ENCODE assay signal across 15 cellular contexts in genomic region chr1:89911186-89911976, GRCh38.
DNase-seq lines count a peak whose midpoint lies in the region; ATAC-seq and TF ChIP-seq lines count a peak whose summit lies in the region.
"Had no signal": no experiment of that assay in that cellular context is flagged by ENCODE, and none has a peak within 500 bp of the region (broad histone marks: within the 10 kb centered on the region; RNA-seq: fewer than 3 reads in every experiment).

No MANE protein-coding gene starts in this region.

- H2AFZ ChIP-seq in neural progenitor cell (replicated peaks) = no peak overlapping the region

- H3K9me3 Mint-ChIP-seq in endothelial cell (ENCODE audit: unreplicated experiment) (no peaks in the 10 kb centered on the region), neural progenitor cell (no peaks in the 10 kb centered on the region), T-cell (no peaks in the 10 kb centered on the region)
- H3K9me3 Mint-ChIP-seq: memory B cell had no signal

- ATAC-seq in Right ventricle myocardium superior (ENCODE audit: poor library complexity) = no peak
- ATAC-seq in T-cell (replicated peaks in 1 of 4) = no peak
- no peak for ATAC-seq in HG02571 (IDR thresholded peaks at IDR 0.05; ENCODE audit: unreplicated experiment)

- H3K27ac Mint-ChIP-seq in endothelial cell (ENCODE audit: unreplicated experiment) (peak overlapping the region; percentile 82), neural progenitor cell (peak overlapping the region; percentile 24), T-cell (no peak overlapping the region)
- H3K27ac Mint-ChIP-seq: memory B cell had no signal

- H3K4me3 Mint-ChIP-seq in endothelial cell (ENCODE audit: unreplicated experiment) = peak overlapping the region; percentile 8
- no peak overlapping the region for H3K4me3 Mint-ChIP-seq in neural progenitor cell
- no peak overlapping the region for H3K4me3 Mint-ChIP-seq in T-cell
- H3K4me3 Mint-ChIP-seq: memory B cell had no signal

- H3K27ac ChIP-seq in neural progenitor cell = no peak overlapping the region
- H3K27ac ChIP-seq: coronary artery, thoracic aorta had no signal

- H3K27me3 Mint-ChIP-seq in endothelial cell (ENCODE audit: unreplicated experiment) (no peaks in the 10 kb centered on the region), neural progenitor cell (ENCODE audit: insufficient read depth, low read depth) (no peaks in the 10 kb centered on the region), T-cell (no peaks in the 10 kb centered on the region)
- H3K27me3 Mint-ChIP-seq: memory B cell had no signal

- H3K36me3 Mint-ChIP-seq in endothelial cell (ENCODE audit: low read depth, unreplicated experiment) = peaks cover 6% of the 10 kb centered on the region
- peaks cover 4% of the 10 kb centered on the region for H3K36me3 Mint-ChIP-seq in neural progenitor cell
- peaks cover 25% of the 10 kb centered on the region for H3K36me3 Mint-ChIP-seq in T-cell

- H3K4me1 ChIP-seq in neural progenitor cell = peaks cover 28% of the 10 kb centered on the region

- no peaks in the 10 kb centered on the region for H3K36me3 ChIP-seq in neural progenitor cell
- H3K36me3 ChIP-seq: thoracic aorta had no signal

- H4K20me1 ChIP-seq in neural progenitor cell (ENCODE audit: low read depth) = peaks cover 34% of the 10 kb centered on the region

- no peak; the same call in 1 of the 2 replicates for TF ChIP-seq EP300 in Ishikawa (IDR thresholded peaks at IDR 0.05; ENCODE audit: borderline replicate concordance)

- intact Hi-C loops in Right ventricle myocardium superior (cut with DNase I) = no loop called here

- H3K4me1 Mint-ChIP-seq in endothelial cell (ENCODE audit: unreplicated experiment) = peaks cover 60% of the 10 kb centered on the region
- peaks cover 52% of the 10 kb centered on the region for H3K4me1 Mint-ChIP-seq in neural progenitor cell
- peaks cover 50 to 59% (median 58%) of the 10 kb centered on the region in 3 donors for H3K4me1 Mint-ChIP-seq in T-cell

- H3K4me3 ChIP-seq in neural progenitor cell = no peak overlapping the region
- H3K4me3 ChIP-seq: coronary artery, thoracic aorta had no signal

- TF ChIP-seq CTCF in endothelial cell (IDR thresholded peaks at IDR 0.05; ENCODE audit: unreplicated experiment) (no peak), neural progenitor cell (IDR thresholded peaks at IDR 0.05) (no peak)

- H3F3A ChIP-seq in neural progenitor cell (ENCODE audit: low read depth) = peaks cover 19% of the 10 kb centered on the region

- H3K79me2 ChIP-seq in neural progenitor cell (ENCODE audit: low read depth) = peaks cover 86% of the 10 kb centered on the region

- no peaks in the 10 kb centered on the region for H3K27me3 ChIP-seq in neural progenitor cell

- peak overlapping the region; percentile 47 for H3K4me2 ChIP-seq in neural progenitor cell

- DNase-seq in Caki2 (ENCODE audit: low read depth) (peak; percentile 37), endothelial cell (ENCODE audit: low spot score) (no peak), neural progenitor cell (ENCODE audit: low spot score) (peak; percentile 23), NCI-H446 (lab: John Stamatoyannopoulos, UW) (no peak), Right ventricle myocardium superior (no peak), T-cell (no peak)
- DNase-seq: activated CD8-positive, alpha-beta memory T cell treated with anti-CD3 and anti-CD28 coated beads, Interleukin-2, amount 50 U/mL, for 48 hours; DND-41; NCI-H1092 treated with DMSO at 0.1 percent for 48 hours; stimulated activated CD4-positive, alpha-beta T cell treated with anti-CD3 and anti-CD28 coated beads, Interleukin-15, amount 100 ng/mL, for 24 hours had no signal

- POLR2A ChIA-PET in T-cell (lab: Charles Lee) = interaction anchor here in 1 of 2 donors (0.6 kb wide), 1 partner anchor 73 kb away, joined by 3 read pairs; no protein-coding TSS in a partner anchor

- no peaks in the 10 kb centered on the region for H3K9me3 ChIP-seq in neural progenitor cell (ENCODE audit: low read depth)
- H3K9me3 ChIP-seq: thoracic aorta had no signal

- CTCF ChIA-PET in T-cell (lab: Charles Lee) = no interaction called here

- in situ Hi-C loops in Caki2 (cut with HindIII; ENCODE audit: low pct_unique_long_range_greater_than_20kb, low sequenced_read_pairs) = no loop called here

- H3K9ac ChIP-seq in neural progenitor cell = no peak overlapping the region

- TF ChIP-seq RAD21 in Ishikawa (IDR thresholded peaks at IDR 0.05; ENCODE audit: low read depth) = no peak

TF ChIP-seq in Ishikawa, 13 proteins besides CTCF, POLR2A, EP300 and RAD21:
- TF ChIP-seq YY1 (IDR thresholded peaks at IDR 0.05; ENCODE audit: low read depth) = no peak
- no peak for TF ChIP-seq TAF1 (IDR thresholded peaks at IDR 0.05; ENCODE audit: low read depth)
- peak; percentile 50; the same call in 1 of the 2 replicates for TF ChIP-seq TEAD4 (IDR thresholded peaks at IDR 0.05)
- TF ChIP-seq MAX (IDR thresholded peaks at IDR 0.05) = peak; percentile 81
- TF ChIP-seq, protein P1, sequence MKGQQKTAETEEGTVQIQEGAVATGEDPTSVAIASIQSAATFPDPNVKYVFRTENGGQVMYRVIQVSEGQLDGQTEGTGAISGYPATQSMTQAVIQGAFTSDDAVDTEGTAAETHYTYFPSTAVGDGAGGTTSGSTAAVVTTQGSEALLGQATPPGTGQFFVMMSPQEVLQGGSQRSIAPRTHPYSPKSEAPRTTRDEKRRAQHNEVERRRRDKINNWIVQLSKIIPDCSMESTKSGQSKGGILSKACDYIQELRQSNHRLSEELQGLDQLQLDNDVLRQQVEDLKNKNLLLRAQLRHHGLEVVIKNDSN (IDR thresholded peaks at IDR 0.05) = peak; percentile 73
- TF ChIP-seq ZBTB7A (IDR thresholded peaks at IDR 0.05; ENCODE audit: low read depth) = no peak
- TF ChIP-seq CEBPB (IDR thresholded peaks at IDR 0.05) = no peak
- TF ChIP-seq EGR1 (IDR thresholded peaks at IDR 0.05) = no peak
- TF ChIP-seq CREB1 (IDR thresholded peaks at IDR 0.05; ENCODE audit: low read depth) = no peak
- 0 out of 2 replicates have a peak, but pooled peaks have one; percentile 44 for TF ChIP-seq TCF12 (IDR thresholded peaks at IDR 0.05; ENCODE audit: low read depth)
- TF ChIP-seq, protein P2, sequence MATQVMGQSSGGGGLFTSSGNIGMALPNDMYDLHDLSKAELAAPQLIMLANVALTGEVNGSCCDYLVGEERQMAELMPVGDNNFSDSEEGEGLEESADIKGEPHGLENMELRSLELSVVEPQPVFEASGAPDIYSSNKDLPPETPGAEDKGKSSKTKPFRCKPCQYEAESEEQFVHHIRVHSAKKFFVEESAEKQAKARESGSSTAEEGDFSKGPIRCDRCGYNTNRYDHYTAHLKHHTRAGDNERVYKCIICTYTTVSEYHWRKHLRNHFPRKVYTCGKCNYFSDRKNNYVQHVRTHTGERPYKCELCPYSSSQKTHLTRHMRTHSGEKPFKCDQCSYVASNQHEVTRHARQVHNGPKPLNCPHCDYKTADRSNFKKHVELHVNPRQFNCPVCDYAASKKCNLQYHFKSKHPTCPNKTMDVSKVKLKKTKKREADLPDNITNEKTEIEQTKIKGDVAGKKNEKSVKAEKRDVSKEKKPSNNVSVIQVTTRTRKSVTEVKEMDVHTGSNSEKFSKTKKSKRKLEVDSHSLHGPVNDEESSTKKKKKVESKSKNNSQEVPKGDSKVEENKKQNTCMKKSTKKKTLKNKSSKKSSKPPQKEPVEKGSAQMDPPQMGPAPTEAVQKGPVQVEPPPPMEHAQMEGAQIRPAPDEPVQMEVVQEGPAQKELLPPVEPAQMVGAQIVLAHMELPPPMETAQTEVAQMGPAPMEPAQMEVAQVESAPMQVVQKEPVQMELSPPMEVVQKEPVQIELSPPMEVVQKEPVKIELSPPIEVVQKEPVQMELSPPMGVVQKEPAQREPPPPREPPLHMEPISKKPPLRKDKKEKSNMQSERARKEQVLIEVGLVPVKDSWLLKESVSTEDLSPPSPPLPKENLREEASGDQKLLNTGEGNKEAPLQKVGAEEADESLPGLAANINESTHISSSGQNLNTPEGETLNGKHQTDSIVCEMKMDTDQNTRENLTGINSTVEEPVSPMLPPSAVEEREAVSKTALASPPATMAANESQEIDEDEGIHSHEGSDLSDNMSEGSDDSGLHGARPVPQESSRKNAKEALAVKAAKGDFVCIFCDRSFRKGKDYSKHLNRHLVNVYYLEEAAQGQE (IDR thresholded peaks at IDR 0.05; ENCODE audit: low read depth) = no peak
TF ChIP-seq in Ishikawa: peak in this region for 4.

Comparison
In these comparisons a context has a peak if more than half of its experiments do, and no peak if none do; other contexts are left out.
1. DNase-seq: peak in Caki2 (single experiment) and neural progenitor cell (single experiment); none in endothelial cell (single experiment), NCI-H446 (0 of 2), Right ventricle myocardium superior (single experiment) and T-cell (0 of 34).
2. H3K27ac Mint-ChIP-seq: peak in endothelial cell (single experiment) and neural progenitor cell (single experiment); none in T-cell (0 of 2).